In genomic region chr3:60742606-60743145, GRCh38 we compare ENCODE assay signal across 9 cellular contexts.
DNase-seq lines count a peak whose midpoint lies in the region; ATAC-seq and TF ChIP-seq lines count a peak whose summit lies in the region.
"Had no signal": no experiment of that assay in that cellular context is flagged by ENCODE, and none has a peak within 500 bp of the region (broad histone marks: within the 10 kb centered on the region; RNA-seq: fewer than 3 reads in every experiment).

No MANE protein-coding gene starts in this region.

- DNase-seq in HFF-Myc (ENCODE audit: extremely low read depth, low read depth) (peak; percentile 21), SK-MEL-5 (ENCODE audit: low read depth, low spot score) (peak; percentile 69), cardiac muscle cell (ENCODE audit: low read depth in 1 of 2, low spot score in 1 of 2) (peak; percentile 7 to 73), sciatic nerve (ENCODE audit: low spot score) (no peak), GM13977 (ENCODE audit: low spot score) (no peak), GM19238 (ENCODE audit: insufficient read length, low spot score) (no peak)
- DNase-seq: RPMI8226 had no signal

- H3K4me3 ChIP-seq in HFF-Myc (replicated peaks; ENCODE audit: low read depth, low read length) (no peak overlapping the region), cardiac muscle cell (no peak overlapping the region)
- H3K4me3 ChIP-seq: skin epidermis had no signal

- H3K9me3 ChIP-seq in cardiac muscle cell (ENCODE audit: low read depth): no peaks in the 10 kb centered on the region

- no peak overlapping the region for H3K27ac ChIP-seq in cardiac muscle cell
- H3K27ac ChIP-seq: skin epidermis had no signal

- peak; percentile 82 for ATAC-seq in sciatic nerve
- no peak for ATAC-seq in GM21528 (IDR thresholded peaks at IDR 0.05; ENCODE audit: low FRiP score, unreplicated experiment)

- peak; percentile 4 for TF ChIP-seq CTCF in HFF-Myc (IDR thresholded peaks at IDR 0.05; ENCODE audit: low read depth, low read length, missing control alignments)
- TF ChIP-seq CTCF in cardiac muscle cell (IDR thresholded peaks at IDR 0.05; ENCODE audit: low read depth, low read length): peak; percentile 29
- no peak for TF ChIP-seq CTCF in GM13977 (IDR thresholded peaks at IDR 0.05; ENCODE audit: extremely low read depth, insufficient read depth, missing control alignments)

- no peaks in the 10 kb centered on the region for H3K4me1 ChIP-seq in cardiac muscle cell (ENCODE audit: low read depth)

- H3K36me3 ChIP-seq in cardiac muscle cell: no peaks in the 10 kb centered on the region

- in situ Hi-C loops in SK-MEL-5 (cut with HindIII; ENCODE audit: low pct_unique_long_range_greater_than_20kb, low sequenced_read_pairs) (no loop called here), GM13977 (cut with MboI; ENCODE audit: low pct_unique_long_range_greater_than_20kb, low sequenced_read_pairs, unreplicated experiment) (no loop called here)

- intact Hi-C loops in sciatic nerve (cut with DNase I): no loop called here

- H3K27me3 ChIP-seq in cardiac muscle cell: peaks cover 16% of the 10 kb centered on the region

Comparison
In these comparisons a context has a peak if more than half of its experiments do, and no peak if none do; other contexts are left out.
1. DNase-seq: peak in HFF-Myc (single experiment), SK-MEL-5 (single experiment) and cardiac muscle cell (2 of 2); none in sciatic nerve (single experiment), GM13977 (single experiment) and GM19238 (single experiment).